ENCODE assay signal across 8 cellular contexts in genomic region chr1:241639040-241639652, GRCh38. TPM values are rescaled to one million over a fixed set of nuclear protein-coding genes. Genes with fewer than 3 reads are reported as not detected.
A peak's percentile ranks its signal among the peaks of the same experiment; 100 is the strongest.
DNase-seq lines count a peak whose midpoint lies in the region; ATAC-seq and TF ChIP-seq lines count a peak whose summit lies in the region.

No MANE protein-coding gene starts in this region.

- peaks cover 44% of the 10 kb centered on the region for H3K4me1 Mint-ChIP-seq in osteocyte (ENCODE audit: unreplicated experiment)

- ATAC-seq in HG02938 (IDR thresholded peaks at IDR 0.05; ENCODE audit: unreplicated experiment) = no peak

- peak overlapping the region; percentile 68 for H3K27ac Mint-ChIP-seq in osteocyte (ENCODE audit: unreplicated experiment)

- H3K4me3 ChIP-seq in AG09309 (ENCODE audit: control insufficient read depth, low read depth, low read length) = peak overlapping the region; percentile 98
- peak overlapping the region; percentile 95 for H3K4me3 ChIP-seq in epithelial cell of proximal tubule (ENCODE audit: low read depth, low read length)

- no peak for TF ChIP-seq CTCF in AG09309 (IDR thresholded peaks at IDR 0.05; ENCODE audit: control insufficient read depth, insufficient read depth, low read depth, low read length, missing control alignments)
- no peak for TF ChIP-seq CTCF in epithelial cell of proximal tubule (conservative IDR thresholded peaks at IDR 0.05; ENCODE audit: low read depth, low read length)
- no peak for TF ChIP-seq CTCF in osteocyte (IDR thresholded peaks at IDR 0.05)

- H3K36me3 Mint-ChIP-seq in osteocyte (ENCODE audit: unreplicated experiment) = peaks cover 14% of the 10 kb centered on the region

- no peak for DNase-seq in AG09309 (ENCODE audit: low read depth)
- peak; percentile 10 for DNase-seq in GM19238 (ENCODE audit: insufficient read length, low spot score)
- peak; percentile 30 for DNase-seq in RPMI7951 (ENCODE audit: low read depth)
- no peak for DNase-seq in epithelial cell of proximal tubule (ENCODE audit: low read depth)
- no peak for DNase-seq in osteocyte (ENCODE audit: extremely low spot score, unreplicated experiment)
- no peak for DNase-seq in amniotic stem cell (lab: John Stamatoyannopoulos, UW)
- no peak for DNase-seq in mucosa of gallbladder (ENCODE audit: low spot score)

- peak overlapping the region; percentile 85 for H3K4me3 Mint-ChIP-seq in osteocyte (ENCODE audit: unreplicated experiment)

- no peaks in the 10 kb centered on the region for H3K27me3 Mint-ChIP-seq in osteocyte (ENCODE audit: unreplicated experiment)

- H3K9me3 Mint-ChIP-seq in osteocyte (ENCODE audit: unreplicated experiment) = no peaks in the 10 kb centered on the region

RNA-seq across cellular contexts. Expression of gene CHML, which starts 1.0 kb away (rescaled TPM):
- total RNA-seq in RPMI7951 (2014; rRNA removed; shearing (Covaris generic)) = 8.8 and 9.7 TPM in 2 replicates
- total RNA-seq in epithelial cell of proximal tubule (9.5 and 19.0 TPM in 2 replicates), osteocyte (12.7 and 14.2 TPM in 2 replicates), mucosa of gallbladder (10.8 TPM)

RNA-seq across cellular contexts. Expression of gene OPN3, which starts 1.0 kb away (rescaled TPM):
- 38.3 and 49.4 TPM in 2 replicates for total RNA-seq in RPMI7951 (2014; rRNA removed; shearing (Covaris generic))
- total RNA-seq in epithelial cell of proximal tubule (66.2 and 75.6 TPM in 2 replicates), osteocyte (15.3 and 15.8 TPM in 2 replicates), mucosa of gallbladder (13.0 TPM)

RNA-seq across cellular contexts. Expression of gene WDR64, which starts 12.9 kb away (rescaled TPM):
- not detected in 2 replicates for total RNA-seq in RPMI7951 (2014; rRNA removed; shearing (Covaris generic))
- total RNA-seq in epithelial cell of proximal tubule = not detected in 2 replicates
- not detected in 2 replicates for total RNA-seq in osteocyte
- total RNA-seq in mucosa of gallbladder = not detected

Comparison
In these comparisons a context has a peak if more than half of its experiments do, and no peak if none do; other contexts are left out.
1. DNase-seq: peak in GM19238 (single experiment) and RPMI7951 (single experiment); none in AG09309 (single experiment), epithelial cell of proximal tubule (single experiment), osteocyte (single experiment), amniotic stem cell (single experiment) and mucosa of gallbladder (single experiment).